8 cellular contexts compared by ENCODE assay signal in genomic region chrX:68647156-68647957, GRCh38. TPM values are rescaled to one million over a fixed set of nuclear protein-coding genes. Genes with fewer than 3 reads are reported as not detected.
DNase-seq lines count a peak whose midpoint lies in the region; ATAC-seq and TF ChIP-seq lines count a peak whose summit lies in the region.

A gene with protein sequence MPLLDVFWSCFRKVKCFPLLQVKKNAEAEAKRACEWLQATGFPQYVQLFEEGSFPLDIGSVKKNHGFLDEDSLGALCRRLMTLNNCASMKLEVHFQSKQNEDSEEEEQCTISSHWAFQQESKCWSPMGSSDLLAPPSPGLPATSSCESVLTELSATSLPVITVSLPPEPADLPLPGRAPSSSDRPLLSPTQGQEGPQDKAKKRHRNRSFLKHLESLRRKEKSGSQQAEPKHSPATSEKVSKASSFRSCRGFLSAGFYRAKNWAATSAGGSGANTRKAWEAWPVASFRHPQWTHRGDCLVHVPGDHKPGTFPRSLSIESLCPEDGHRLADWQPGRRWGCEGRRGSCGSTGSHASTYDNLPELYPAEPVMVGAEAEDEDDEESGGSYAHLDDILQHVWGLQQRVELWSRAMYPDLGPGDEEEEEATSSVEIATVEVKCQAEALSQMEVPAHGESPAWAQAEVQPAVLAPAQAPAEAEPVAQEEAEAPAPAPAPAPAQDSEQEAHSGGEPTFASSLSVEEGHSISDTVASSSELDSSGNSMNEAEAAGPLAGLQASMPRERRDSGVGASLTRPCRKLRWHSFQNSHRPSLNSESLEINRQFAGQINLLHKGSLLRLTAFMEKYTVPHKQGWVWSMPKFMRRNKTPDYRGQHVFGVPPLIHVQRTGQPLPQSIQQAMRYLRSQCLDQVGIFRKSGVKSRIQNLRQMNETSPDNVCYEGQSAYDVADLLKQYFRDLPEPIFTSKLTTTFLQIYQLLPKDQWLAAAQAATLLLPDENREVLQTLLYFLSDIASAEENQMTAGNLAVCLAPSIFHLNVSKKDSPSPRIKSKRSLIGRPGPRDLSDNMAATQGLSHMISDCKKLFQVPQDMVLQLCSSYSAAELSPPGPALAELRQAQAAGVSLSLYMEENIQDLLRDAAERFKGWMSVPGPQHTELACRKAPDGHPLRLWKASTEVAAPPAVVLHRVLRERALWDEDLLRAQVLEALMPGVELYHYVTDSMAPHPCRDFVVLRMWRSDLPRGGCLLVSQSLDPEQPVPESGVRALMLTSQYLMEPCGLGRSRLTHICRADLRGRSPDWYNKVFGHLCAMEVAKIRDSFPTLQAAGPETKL (plus strand): TSS chrX:68647666. CDS start chrX:68647883, 217 bp downstream.

- H3K9me3 Mint-ChIP-seq in progenitor cell of endocrine pancreas (ENCODE audit: low read depth): peaks cover 6% of the 10 kb centered on the region

- no peaks in the 10 kb centered on the region for H3K36me3 Mint-ChIP-seq in progenitor cell of endocrine pancreas (ENCODE audit: insufficient read depth)

- peaks cover 13% of the 10 kb centered on the region for H3K27me3 Mint-ChIP-seq in progenitor cell of endocrine pancreas

- H3K4me1 Mint-ChIP-seq in progenitor cell of endocrine pancreas (ENCODE audit: low read depth): peaks cover 1% of the 10 kb centered on the region

- no peak within 1 kb of the TSS for H3K27ac Mint-ChIP-seq in progenitor cell of endocrine pancreas

- peak; percentile 35 for DNase-seq in D341Med (ENCODE audit: low spot score)
- peak; percentile 69 for DNase-seq in glomerular visceral epithelial cell (ENCODE audit: extremely low spot score)
- peak; percentile 15 for DNase-seq in progenitor cell of endocrine pancreas (ENCODE audit: low spot score, unreplicated experiment)
- DNase-seq in activated T-cell treated with anti-CD3 and anti-CD28 coated beads, Interleukin-2, amount 50 U/mL, for 1 hour: no peak

- TF ChIP-seq CTCF in progenitor cell of endocrine pancreas (IDR thresholded peaks at IDR 0.05; ENCODE audit: unreplicated experiment): no peak

- ATAC-seq in SK-N-SH treated with all-trans-retinoic acid at 6 μM for 48 hours (peak; percentile 88), GM19351 (IDR thresholded peaks at IDR 0.05; ENCODE audit: unreplicated experiment) (no peak), HG02623 (IDR thresholded peaks at IDR 0.05; ENCODE audit: unreplicated experiment) (no peak), GM21619 (IDR thresholded peaks at IDR 0.05; ENCODE audit: unreplicated experiment) (no peak)

- no peak within 1 kb of the TSS for H3K4me3 Mint-ChIP-seq in progenitor cell of endocrine pancreas (ENCODE audit: low read depth)

TF ChIP-seq in SK-N-SH treated with all-trans-retinoic acid at 6 μM for 48 hours, 23 proteins besides CTCF, POLR2A, EP300 and RAD21:
- no peak for TF ChIP-seq TCF4 (CRISPR knock-in tag; IDR thresholded peaks at IDR 0.05; ENCODE audit: borderline replicate concordance)
- no peak for TF ChIP-seq ZFP30 (CRISPR knock-in tag; IDR thresholded peaks at IDR 0.05)
- TF ChIP-seq, protein P1, sequence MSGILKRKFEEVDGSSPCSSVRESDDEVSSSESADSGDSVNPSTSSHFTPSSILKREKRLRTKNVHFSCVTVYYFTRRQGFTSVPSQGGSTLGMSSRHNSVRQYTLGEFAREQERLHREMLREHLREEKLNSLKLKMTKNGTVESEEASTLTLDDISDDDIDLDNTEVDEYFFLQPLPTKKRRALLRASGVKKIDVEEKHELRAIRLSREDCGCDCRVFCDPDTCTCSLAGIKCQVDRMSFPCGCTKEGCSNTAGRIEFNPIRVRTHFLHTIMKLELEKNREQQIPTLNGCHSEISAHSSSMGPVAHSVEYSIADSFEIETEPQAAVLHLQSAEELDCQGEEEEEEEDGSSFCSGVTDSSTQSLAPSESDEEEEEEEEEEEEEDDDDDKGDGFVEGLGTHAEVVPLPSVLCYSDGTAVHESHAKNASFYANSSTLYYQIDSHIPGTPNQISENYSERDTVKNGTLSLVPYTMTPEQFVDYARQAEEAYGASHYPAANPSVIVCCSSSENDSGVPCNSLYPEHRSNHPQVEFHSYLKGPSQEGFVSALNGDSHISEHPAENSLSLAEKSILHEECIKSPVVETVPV (CRISPR knock-in tag; IDR thresholded peaks at IDR 0.05): no peak
- TF ChIP-seq CSDC2 (CRISPR knock-in tag; IDR thresholded peaks at IDR 0.05): no peak
- TF ChIP-seq OSR1 (CRISPR knock-in tag; IDR thresholded peaks at IDR 0.05): no peak
- TF ChIP-seq TOX (CRISPR knock-in tag; IDR thresholded peaks at IDR 0.05; ENCODE audit: borderline replicate concordance): no peak
- TF ChIP-seq ESRRG (CRISPR knock-in tag; IDR thresholded peaks at IDR 0.05): no peak
- TF ChIP-seq TSHZ2 (CRISPR knock-in tag; IDR thresholded peaks at IDR 0.05): no peak
- no peak for TF ChIP-seq ISL1 (CRISPR knock-in tag; IDR thresholded peaks at IDR 0.05)
- no peak for TF ChIP-seq RARB (CRISPR knock-in tag; IDR thresholded peaks at IDR 0.05)
- TF ChIP-seq CREB5 (CRISPR knock-in tag; IDR thresholded peaks at IDR 0.05; ENCODE audit: low read depth): no peak
- TF ChIP-seq ZFP3 (CRISPR knock-in tag; IDR thresholded peaks at IDR 0.05): no peak
- TF ChIP-seq ZNF8 (CRISPR knock-in tag; IDR thresholded peaks at IDR 0.05): no peak
- TF ChIP-seq, protein P2, sequence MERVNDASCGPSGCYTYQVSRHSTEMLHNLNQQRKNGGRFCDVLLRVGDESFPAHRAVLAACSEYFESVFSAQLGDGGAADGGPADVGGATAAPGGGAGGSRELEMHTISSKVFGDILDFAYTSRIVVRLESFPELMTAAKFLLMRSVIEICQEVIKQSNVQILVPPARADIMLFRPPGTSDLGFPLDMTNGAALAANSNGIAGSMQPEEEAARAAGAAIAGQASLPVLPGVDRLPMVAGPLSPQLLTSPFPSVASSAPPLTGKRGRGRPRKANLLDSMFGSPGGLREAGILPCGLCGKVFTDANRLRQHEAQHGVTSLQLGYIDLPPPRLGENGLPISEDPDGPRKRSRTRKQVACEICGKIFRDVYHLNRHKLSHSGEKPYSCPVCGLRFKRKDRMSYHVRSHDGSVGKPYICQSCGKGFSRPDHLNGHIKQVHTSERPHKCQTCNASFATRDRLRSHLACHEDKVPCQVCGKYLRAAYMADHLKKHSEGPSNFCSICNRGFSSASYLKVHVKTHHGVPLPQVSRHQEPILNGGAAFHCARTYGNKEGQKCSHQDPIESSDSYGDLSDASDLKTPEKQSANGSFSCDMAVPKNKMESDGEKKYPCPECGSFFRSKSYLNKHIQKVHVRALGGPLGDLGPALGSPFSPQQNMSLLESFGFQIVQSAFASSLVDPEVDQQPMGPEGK (CRISPR knock-in tag; IDR thresholded peaks at IDR 0.05; ENCODE audit: borderline replicate concordance): no peak
- no peak for TF ChIP-seq POU6F1 (CRISPR knock-in tag; IDR thresholded peaks at IDR 0.05; ENCODE audit: borderline replicate concordance, low read depth)
- TF ChIP-seq ZNF565 (CRISPR knock-in tag; conservative IDR thresholded peaks at IDR 0.05; ENCODE audit: low read depth): no peak
TF ChIP-seq in SK-N-SH treated with all-trans-retinoic acid at 6 μM for 48 hours: peak in this region for 0.

RNA-seq across cellular contexts. Expression of the gene that starts here (rescaled TPM):
- 0.60 and 1.00 TPM in 2 replicates for total RNA-seq in progenitor cell of endocrine pancreas

Comparison
In these comparisons a context has a peak if more than half of its experiments do, and no peak if none do; other contexts are left out.
1. Peak in DNase-seq in progenitor cell of endocrine pancreas; RNA of the gene not detected or under 1 TPM.